Comparison of ENCODE assay signal across 8 cellular contexts in the genomic region with DNA sequence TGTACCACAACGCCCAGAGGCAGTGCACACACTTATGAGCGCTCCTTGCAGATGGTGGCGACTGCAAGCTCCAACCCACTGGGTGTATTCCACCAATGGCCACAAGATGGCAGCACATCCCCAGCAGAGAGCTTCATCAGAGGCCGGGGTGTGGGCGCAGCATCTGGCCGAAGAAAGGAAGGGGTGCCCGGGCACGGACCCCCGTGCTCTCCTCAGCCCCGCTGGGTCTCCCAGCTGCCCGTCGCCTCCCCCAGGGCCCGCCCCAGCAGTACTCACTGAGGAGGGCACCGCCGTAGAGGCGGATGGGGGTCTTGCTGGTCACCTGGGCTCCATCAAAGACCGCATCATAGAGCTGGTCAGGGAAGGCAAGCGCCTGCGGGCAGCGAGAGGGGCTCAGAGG. TPM values are rescaled to one million over a fixed set of nuclear protein-coding genes. Genes with fewer than 3 reads are reported as not detected.
DNase-seq lines count a peak whose midpoint lies in the region; ATAC-seq and TF ChIP-seq lines count a peak whose summit lies in the region.

No MANE protein-coding gene starts in this region.

- TF ChIP-seq EP300 in sigmoid colon (IDR thresholded peaks at IDR 0.05): no peak

- H3K4me1 ChIP-seq in CD8-positive, alpha-beta memory T cell (ENCODE audit: insufficient read depth, low read length): no peaks in the 10 kb centered on the region
- peaks cover 0 to 16% (median 8%) of the 10 kb centered on the region in 4 donors for H3K4me1 ChIP-seq in sigmoid colon

- no peaks in the 10 kb centered on the region for H3K36me3 ChIP-seq in CD8-positive, alpha-beta memory T cell (ENCODE audit: insufficient read depth, low read length)
- H3K36me3 ChIP-seq in sigmoid colon: no peaks in the 10 kb centered on the region

- peak; percentile 67 to 85 (median 70) for DNase-seq in CD8-positive, alpha-beta memory T cell
- DNase-seq in NAMALWA (ENCODE audit: low spot score) (peak; percentile 89), SW 1271 (lab: John Stamatoyannopoulos, UW) (peak; percentile 46 to 61), left ventricle myocardium superior (peak; percentile 88), sigmoid colon (peak; percentile 89), NCI-H510A (lab: John Stamatoyannopoulos, UW) (no peak)
- peak; percentile 85 for DNase-seq in activated naive CD8-positive, alpha-beta T cell treated with anti-CD3 and anti-CD28 coated beads, Interleukin-2, amount 50 U/mL, for 24 hours

- 32 to 33% methylated on average over 20 of the region's 20 CpGs for WGBS in sigmoid colon, 2 donors

- H3K27ac ChIP-seq in CD8-positive, alpha-beta memory T cell (ENCODE audit: low read depth, low read length): no peak overlapping the region
- H3K27ac ChIP-seq in sigmoid colon: no peak overlapping the region

- no peaks in the 10 kb centered on the region for H3K27me3 Mint-ChIP-seq in CD8-positive, alpha-beta memory T cell
- no peaks in the 10 kb centered on the region for H3K27me3 Mint-ChIP-seq in activated naive CD8-positive, alpha-beta T cell treated with anti-CD3 and anti-CD28 coated beads, Interleukin-2, amount 50 U/mL, for 24 hours

- intact Hi-C loops in left ventricle myocardium superior (cut with micrococcal nuclease): loop anchor here (5.0 kb wide), 1 partner anchor 166 kb away; no protein-coding TSS in a partner anchor
- intact Hi-C loops in sigmoid colon (cut with DNase I): loop anchor here (1.0 to 10.0 kb wide), 3 partner anchors 169 to 396 kb away; no protein-coding TSS in a partner anchor

- peak; percentile 74 for ATAC-seq in GM21390 (IDR thresholded peaks at IDR 0.05; ENCODE audit: unreplicated experiment)
- ATAC-seq in activated naive CD8-positive, alpha-beta T cell treated with anti-CD3 and anti-CD28 coated beads, Interleukin-2, amount 50 U/mL, for 24 hours: peak; percentile 74
- ATAC-seq in left ventricle myocardium superior: peak; percentile 62

- peaks cover 0 to 12% (median 2%) of the 10 kb centered on the region in 3 donors for H3K36me3 Mint-ChIP-seq in CD8-positive, alpha-beta memory T cell
- no peaks in the 10 kb centered on the region for H3K36me3 Mint-ChIP-seq in activated naive CD8-positive, alpha-beta T cell treated with anti-CD3 and anti-CD28 coated beads, Interleukin-2, amount 50 U/mL, for 24 hours (ENCODE audit: low read depth)

- TF ChIP-seq POLR2A in sigmoid colon (IDR thresholded peaks at IDR 0.05): no peak

- CTCF ChIA-PET in CD8-positive, alpha-beta memory T cell (lab: Charles Lee): interaction anchor here (0.6 to 24.4 kb wide), 50 partner anchors 9 to 835 kb away, joined by 3 to 1027 read pairs (median 4); a partner anchor contains a TSS

- H3K4me3 Mint-ChIP-seq in CD8-positive, alpha-beta memory T cell: no peak overlapping the region
- no peak overlapping the region for H3K4me3 Mint-ChIP-seq in activated naive CD8-positive, alpha-beta T cell treated with anti-CD3 and anti-CD28 coated beads, Interleukin-2, amount 50 U/mL, for 24 hours

- POLR2A ChIA-PET in CD8-positive, alpha-beta memory T cell (lab: Charles Lee): interaction anchor here (1.7 to 2.1 kb wide), 2 partner anchors 166 to 169 kb away, joined by 6 to 17 read pairs; no protein-coding TSS in a partner anchor

- peaks cover 6 to 17% (median 13%) of the 10 kb centered on the region in 3 donors for H3K4me1 Mint-ChIP-seq in CD8-positive, alpha-beta memory T cell
- no peaks in the 10 kb centered on the region for H3K4me1 Mint-ChIP-seq in activated naive CD8-positive, alpha-beta T cell treated with anti-CD3 and anti-CD28 coated beads, Interleukin-2, amount 50 U/mL, for 24 hours

- H3K9me3 Mint-ChIP-seq in CD8-positive, alpha-beta memory T cell: no peaks in the 10 kb centered on the region
- H3K9me3 Mint-ChIP-seq in activated naive CD8-positive, alpha-beta T cell treated with anti-CD3 and anti-CD28 coated beads, Interleukin-2, amount 50 U/mL, for 24 hours: no peaks in the 10 kb centered on the region

- H3K9me3 ChIP-seq in CD8-positive, alpha-beta memory T cell (ENCODE audit: low read length): no peaks in the 10 kb centered on the region
- no peaks in the 10 kb centered on the region for H3K9me3 ChIP-seq in sigmoid colon

- no peaks in the 10 kb centered on the region for H3K27me3 ChIP-seq in CD8-positive, alpha-beta memory T cell (ENCODE audit: insufficient read depth, low read length, poor library complexity, severe bottlenecking)
- no peaks in the 10 kb centered on the region for H3K27me3 ChIP-seq in sigmoid colon

- H3K27ac Mint-ChIP-seq in CD8-positive, alpha-beta memory T cell: peak overlapping the region in 1 of 8 donors; percentile 43
- H3K27ac Mint-ChIP-seq in activated naive CD8-positive, alpha-beta T cell treated with anti-CD3 and anti-CD28 coated beads, Interleukin-2, amount 50 U/mL, for 24 hours: no peak overlapping the region

- TF ChIP-seq CTCF in sigmoid colon (IDR thresholded peaks at IDR 0.05): peak; percentile 85 to 95 (median 95)

- no peak overlapping the region for H3K4me3 ChIP-seq in CD8-positive, alpha-beta memory T cell (ENCODE audit: low read length)
- no peak overlapping the region for H3K4me3 ChIP-seq in sigmoid colon

RNA-seq across cellular contexts. Expression of a gene that starts 14.2 kb away (rescaled TPM):
- total RNA-seq in CD8-positive, alpha-beta memory T cell: 10 to 100 TPM; 16.9 to 18.1 TPM
- polyA plus RNA-seq in CD8-positive, alpha-beta memory T cell: 32.1 TPM
- total RNA-seq in left ventricle myocardium superior (45.5 TPM), sigmoid colon (10 to 100 TPM; 12.4 to 31.0 (median 24.3) TPM)
- polyA plus RNA-seq in sigmoid colon: 10 to 100 TPM; 12.0 to 67.0 (median 14.4) TPM
